In genomic region chr2:166984188-166984587, GRCh38 we compare ENCODE assay signal across 1 cellular context.
TF ChIP-seq lines count a peak whose summit lies in the region.

No MANE protein-coding gene starts in this region.

TF ChIP-seq in K562, 482 proteins besides CTCF, POLR2A, EP300 and RAD21:
- TF ChIP-seq, protein P1, sequence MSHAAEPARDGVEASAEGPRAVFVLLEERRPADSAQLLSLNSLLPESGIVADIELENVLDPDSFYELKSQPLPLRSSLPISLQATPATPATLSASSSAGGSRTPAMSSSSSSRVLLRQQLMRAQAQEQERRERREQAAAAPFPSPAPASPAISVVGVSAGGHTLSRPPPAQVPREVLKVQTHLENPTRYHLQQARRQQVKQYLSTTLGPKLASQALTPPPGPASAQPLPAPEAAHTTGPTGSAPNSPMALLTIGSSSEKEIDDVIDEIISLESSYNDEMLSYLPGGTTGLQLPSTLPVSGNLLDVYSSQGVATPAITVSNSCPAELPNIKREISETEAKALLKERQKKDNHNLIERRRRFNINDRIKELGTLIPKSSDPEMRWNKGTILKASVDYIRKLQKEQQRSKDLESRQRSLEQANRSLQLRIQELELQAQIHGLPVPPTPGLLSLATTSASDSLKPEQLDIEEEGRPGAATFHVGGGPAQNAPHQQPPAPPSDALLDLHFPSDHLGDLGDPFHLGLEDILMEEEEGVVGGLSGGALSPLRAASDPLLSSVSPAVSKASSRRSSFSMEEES (CRISPR knock-in tag; IDR thresholded peaks at IDR 0.05): peak; percentile 68
- TF ChIP-seq NR3C1 (CRISPR knock-in tag; IDR thresholded peaks at IDR 0.05) (no peak), TSHZ1 (CRISPR knock-in tag; IDR thresholded peaks at IDR 0.05) (no peak), NCOR1 (IDR thresholded peaks at IDR 0.05) (no peak), SPI1 (IDR thresholded peaks at IDR 0.05; ENCODE audit: borderline replicate concordance, low read depth, low read length) (no peak)
